ENCODE assay signal across 25 cellular contexts in genomic region chr20:12410783-12411182, GRCh38.
"Had no signal": no experiment of that assay in that cellular context is flagged by ENCODE, and none has a peak within 500 bp of the region (broad histone marks: within the 10 kb centered on the region; RNA-seq: fewer than 3 reads in every experiment).

No MANE protein-coding gene starts in this region.

- H3K27me3 ChIP-seq: heart right ventricle, pancreas, right lobe of liver, spleen, testis, tibial nerve had no signal

- H3K9me3 ChIP-seq: pancreas, prostate gland, testis had no signal

- H3K36me3 ChIP-seq: heart right ventricle, left ventricle myocardium inferior, lower lobe of right lung, pancreas, prostate gland, right lobe of liver, spleen, tibial nerve had no signal

- FAIRE-seq: colon, islet of Langerhans, pancreas had no signal

- H3K4me1 ChIP-seq: heart right ventricle, left ventricle myocardium inferior, lower lobe of right lung, pancreas, prostate gland, right lobe of liver, spleen, tibial nerve had no signal

- ATAC-seq: effector memory CD8-positive, alpha-beta T cell; heart right ventricle; left cardiac atrium; lower lobe of right lung; natural killer cell treated with Interleukin-12 subunit alpha and Interleukin-12 subunit beta and Interleukin-15 and Interleukin-18, amount 100 ng/mL, for 72 hours; pancreas; right lobe of liver; stimulated activated naive CD8-positive, alpha-beta T cell treated with anti-CD3 and anti-CD28 coated beads, Interleukin-15, amount 100 ng/mL, for 72 hours had no signal

- DNase-seq: effector memory CD8-positive, alpha-beta T cell; erythroblast; foreskin melanocyte; heart right ventricle; hypothalamus; left cardiac atrium; left ventricle myocardium inferior; lower lobe of right lung; mesenchymal stem cell; midbrain; occipital lobe; pancreas; retina; right lobe of liver; spleen; stimulated activated CD4-positive, alpha-beta T cell treated with anti-CD3 and anti-CD28 coated beads, Interleukin-2, amount 100 ng/mL, for 24 hours; stimulated activated CD4-positive, alpha-beta T cell treated with anti-CD3 and anti-CD28 coated beads, Interleukin-4, amount 100 ng/mL, for 4 hours; stimulated activated naive B cell treated with anti-CD40 and anti-IgM and Interleukin-4, amounts not matched to agents 10 μg/mL and 1 μg/mL and 100 μg/mL, for 72 hours; stimulated activated naive CD8-positive, alpha-beta T cell treated with anti-CD3 and anti-CD28 coated beads, Interleukin-15, amount 100 ng/mL, for 72 hours; testis had no signal

- H3K27ac ChIP-seq: heart right ventricle, left ventricle myocardium inferior, lower lobe of right lung, pancreas, prostate gland, right lobe of liver, spleen, testis, tibial nerve had no signal

- H3K4me3 ChIP-seq: heart right ventricle, left ventricle myocardium inferior, lower lobe of right lung, pancreas, prostate gland, right lobe of liver, spleen, testis, tibial nerve had no signal
